ENCODE assay signal across 12 cellular contexts in the genomic region with DNA sequence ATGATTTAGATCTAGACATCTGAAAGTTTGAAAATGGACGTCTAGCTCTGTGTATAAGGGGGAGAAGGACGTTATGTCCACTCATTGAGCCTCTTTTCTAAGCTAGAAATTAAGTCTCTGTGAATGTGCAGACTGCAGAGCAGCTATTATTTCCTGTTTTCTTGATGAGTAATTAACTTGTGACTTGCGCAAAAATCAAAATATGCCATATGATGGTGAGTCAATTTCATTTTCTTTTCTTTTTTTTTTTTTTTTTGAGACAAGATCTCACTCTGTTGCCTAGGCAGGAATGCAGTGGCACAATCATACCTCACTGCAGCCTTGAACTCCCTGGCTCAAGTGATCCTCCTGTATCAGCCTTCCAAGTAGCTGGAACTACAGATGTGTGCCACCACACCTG. TPM values are rescaled to one million over a fixed set of nuclear protein-coding genes. Genes with fewer than 3 reads are reported as not detected.
DNase-seq lines count a peak whose midpoint lies in the region; ATAC-seq and TF ChIP-seq lines count a peak whose summit lies in the region.
"Had no signal": no experiment of that assay in that cellular context is flagged by ENCODE, and none has a peak within 500 bp of the region (broad histone marks: within the 10 kb centered on the region; RNA-seq: fewer than 3 reads in every experiment).

No MANE protein-coding gene starts in this region.

- no peaks in the 10 kb centered on the region for H3K27me3 ChIP-seq in lung (ENCODE audit: control insufficient read depth, insufficient read depth)

- H3K36me3 ChIP-seq in lung (ENCODE audit: control insufficient read depth in 2 of 2, insufficient read depth in 2 of 2, low read length in 2 of 2) = peaks cover 0 to 5% of the 10 kb centered on the region in 2 donors

- intact Hi-C loops in MCF 10A (cut with micrococcal nuclease) = no loop called here

- no TSS peak for BruUV-seq in MCF 10A (replicated peaks; lab: Mats Ljungman, UMichigan)

- peak overlapping the region; percentile 91 for H3K27ac Mint-ChIP-seq in MCF 10A (ENCODE audit: low read depth, unreplicated experiment)
- H3K27ac Mint-ChIP-seq: T-helper 2 cell treated with Interferon-gamma antibody and Interleukin-4, amounts not matched to agents 5 μg/mL and 100 μg/mL, for 36 hours had no signal

- WGBS in lung, 2 donors = 59 to 62% methylated on average over 3 of the region's 3 CpGs

- POLR2A ChIA-PET in MCF 10A (lab: Yijun Ruan, JAX) = interaction anchor here (0.8 to 7.3 kb wide), 15 partner anchors 10 to 1012 kb away, joined by 3 to 100 read pairs (median 6); a partner anchor contains a TSS

- H3K27me3 Mint-ChIP-seq in MCF 10A (ENCODE audit: insufficient read depth, unreplicated experiment) = no peaks in the 10 kb centered on the region

- no peak overlapping the region for H3K27ac ChIP-seq in lung (ENCODE audit: low read depth in 1 of 2, low read length in 1 of 2)

- peaks cover 0 to 4% of the 10 kb centered on the region in 2 donors for H3K4me1 ChIP-seq in lung (ENCODE audit: control insufficient read depth in 2 of 2, insufficient read depth in 2 of 2, low read length in 2 of 2)

- no peak overlapping the region for H3K4me3 Mint-ChIP-seq in MCF 10A (ENCODE audit: unreplicated experiment)
- H3K4me3 Mint-ChIP-seq: T-helper 2 cell treated with Interferon-gamma antibody and Interleukin-4, amounts not matched to agents 5 μg/mL and 100 μg/mL, for 36 hours had no signal

- CTCF ChIA-PET in MCF 10A (lab: Yijun Ruan, JAX) = interaction anchor here (0.7 to 1.6 kb wide), 4 partner anchors 15 to 149 kb away, joined by 3 to 6 read pairs (median 5); no protein-coding TSS in a partner anchor

- DNase-seq in AG08395 (ENCODE audit: low spot score) (peak; percentile 57), M059J (ENCODE audit: low read depth) (peak; percentile 86), MCF 10A (ENCODE audit: unreplicated experiment) (peak; percentile 79), lung (ENCODE audit: low spot score) (no peak), NCI-H1930 (lab: John Stamatoyannopoulos, UW) (no peak), iPS-NIHi7 (ENCODE audit: extremely low spot score) (no peak)
- DNase-seq in activated CD8-positive, alpha-beta memory T cell treated with anti-CD3 and anti-CD28 coated beads, Interleukin-2, amount 50 U/mL, for 4 hours = no peak
- DNase-seq in activated CD4-positive, alpha-beta T cell treated with anti-CD3 and anti-CD28 coated beads for 1 hour = no peak
- DNase-seq: anterior cingulate cortex, DMS153, NCI-H2029 had no signal

- peak; percentile 48 for ATAC-seq in lung (ENCODE audit: insufficient read depth, low FRiP score)

- no peak overlapping the region for H3K4me3 ChIP-seq in lung

- H3K4me1 Mint-ChIP-seq in MCF 10A (ENCODE audit: insufficient read depth, unreplicated experiment) = peaks cover 20% of the 10 kb centered on the region

- H3K9me3 Mint-ChIP-seq in MCF 10A (ENCODE audit: unreplicated experiment) = no peaks in the 10 kb centered on the region
- H3K9me3 Mint-ChIP-seq: T-helper 2 cell treated with Interferon-gamma antibody and Interleukin-4, amounts not matched to agents 5 μg/mL and 100 μg/mL, for 36 hours had no signal

- no peaks in the 10 kb centered on the region for H3K9me3 ChIP-seq in lung (ENCODE audit: control insufficient read depth in 2 of 2, insufficient read depth in 1 of 2, low read length in 1 of 2)

- TF ChIP-seq CTCF in MCF 10A (IDR thresholded peaks at IDR 0.05; ENCODE audit: unreplicated experiment) = no peak
- TF ChIP-seq CTCF in lung (IDR thresholded peaks at IDR 0.05; ENCODE audit: control extremely low read depth, extremely low read depth) = no peak

- peaks cover 17% of the 10 kb centered on the region for H3K36me3 Mint-ChIP-seq in MCF 10A (ENCODE audit: insufficient read depth, unreplicated experiment)

RNA-seq across cellular contexts. Expression of a gene that starts 14.1 kb away (rescaled TPM):
- 22.5 and 41.1 TPM in 2 replicates for total RNA-seq in M059J (2014; rRNA removed; shearing (Covaris generic))
- total RNA-seq in MCF 10A (2022) = 9.9 and 16.3 TPM in 2 replicates
- total RNA-seq in lung = 10 to 100 TPM; 22.8 to 36.9 TPM
- 10 to 100 TPM; 13.1 to 38.1 TPM for polyA plus RNA-seq in lung

RNA-seq across cellular contexts. Expression of a gene that starts 21.5 kb away (rescaled TPM):
- total RNA-seq in M059J (2014; rRNA removed; shearing (Covaris generic)) = 131 and 242 TPM in 2 replicates
- total RNA-seq in MCF 10A (2022) (154 and 172 TPM in 2 replicates), lung (10 to 100 TPM; 69.6 to 93.8 TPM)
- polyA plus RNA-seq in lung = 100 to 1,000 TPM in 1 of 2 donors, 10 to 100 TPM in 1; 75.5 to 176 TPM

RNA-seq across cellular contexts. Expression of a gene that starts 53.6 kb away (rescaled TPM):
- total RNA-seq in M059J (2014; rRNA removed; shearing (Covaris generic)) = 37.8 and 48.5 TPM in 2 replicates
- 11.7 and 15.6 TPM in 2 replicates for total RNA-seq in MCF 10A (2022)
- 10 to 100 TPM; 44.5 to 88.9 TPM for total RNA-seq in lung
- polyA plus RNA-seq in lung = 10 to 100 TPM; 10.0 to 26.9 TPM

Comparison
In these comparisons a context has a peak if more than half of its experiments do, and no peak if none do; other contexts are left out.
1. DNase-seq: peak in AG08395 (single experiment), M059J (single experiment) and MCF 10A (single experiment); none in lung (single experiment), activated CD8-positive, alpha-beta memory T cell treated with anti-CD3 and anti-CD28 coated beads, Interleukin-2, amount 50 U/mL, for 4 hours (single experiment), NCI-H1930 (0 of 2), activated CD4-positive, alpha-beta T cell treated with anti-CD3 and anti-CD28 coated beads for 1 hour (single experiment) and iPS-NIHi7 (single experiment).